In the genomic region with DNA sequence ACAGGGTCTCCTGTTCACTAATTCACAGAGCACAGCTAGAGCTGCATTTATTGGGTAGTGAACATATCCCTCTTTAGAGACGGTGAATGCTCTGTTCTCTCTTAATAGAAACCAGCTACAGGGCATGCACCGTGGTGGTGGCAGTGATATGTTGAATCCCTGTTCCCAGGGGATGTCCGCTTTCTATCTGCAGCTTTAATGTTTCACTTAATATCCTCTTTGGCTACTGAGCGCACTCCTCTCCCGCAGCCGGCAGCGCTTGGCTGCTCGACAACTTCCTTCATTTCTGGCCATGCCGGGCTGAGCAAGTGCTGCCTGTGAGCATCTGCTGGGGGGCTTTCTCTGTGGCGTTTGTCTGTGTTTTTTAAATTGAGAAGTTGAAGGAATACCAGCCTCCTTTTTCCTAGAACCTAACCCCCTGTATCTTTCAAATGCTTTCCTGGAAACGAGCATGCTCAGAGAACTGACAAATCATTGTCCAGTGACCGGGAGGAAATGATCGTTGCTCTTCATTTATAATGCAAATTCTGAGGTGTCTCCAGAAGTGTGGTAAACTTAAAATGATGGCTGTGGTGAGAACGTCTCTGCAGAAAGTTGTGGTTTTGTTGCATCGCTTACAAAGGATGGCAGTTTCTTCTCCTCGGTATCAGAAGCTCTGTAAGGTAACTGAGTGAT, we compare ENCODE assay signal across 8 cellular contexts.
A peak's percentile ranks its signal among the peaks of the same experiment; 100 is the strongest.
DNase-seq lines count a peak whose midpoint lies in the region; ATAC-seq and TF ChIP-seq lines count a peak whose summit lies in the region.

No MANE protein-coding gene starts in this region.

- peaks cover 15% of the 10 kb centered on the region for H3K4me1 Mint-ChIP-seq in activated naive CD4-positive, alpha-beta T cell treated with anti-CD3 and anti-CD28 coated beads for 36 hours (ENCODE audit: low read depth)

- CTCF ChIA-PET in AG04450 (lab: Charles Lee): interaction anchor here (0.7 to 4.1 kb wide), 8 partner anchors 16 to 1051 kb away, joined by 3 to 48 read pairs (median 18); no protein-coding TSS in a partner anchor
- CTCF ChIA-PET in activated naive CD4-positive, alpha-beta T cell treated with anti-CD3 and anti-CD28 coated beads for 36 hours (lab: Charles Lee): interaction anchor here (0.6 to 1.9 kb wide), 8 partner anchors 13 to 455 kb away, joined by 3 to 9 read pairs (median 4); no protein-coding TSS in a partner anchor

- peak; percentile 96 for ATAC-seq in GM18870 (IDR thresholded peaks at IDR 0.05; ENCODE audit: unreplicated experiment)
- ATAC-seq in HG03066 (IDR thresholded peaks at IDR 0.05; ENCODE audit: low read depth, unreplicated experiment): peak; percentile 95
- peak; percentile 85 for ATAC-seq in left ventricle myocardium superior

- peaks cover 0 to 33% (median 10%) of the 10 kb centered on the region in 4 donors for H3K4me1 ChIP-seq in sigmoid colon

- H3K4me3 ChIP-seq in AG04450 (ENCODE audit: low read depth, low read length): peak overlapping the region; percentile 48
- peak overlapping the region in 2 of 4 donors; percentile 12 to 15 for H3K4me3 ChIP-seq in sigmoid colon

- no peak for TF ChIP-seq EP300 in sigmoid colon (IDR thresholded peaks at IDR 0.05)

- H3K27me3 ChIP-seq in AG04450 (ENCODE audit: control insufficient read depth, insufficient read depth, low read length) (no peaks in the 10 kb centered on the region), sigmoid colon (no peaks in the 10 kb centered on the region)

- POLR2A ChIA-PET in AG04450 (lab: Yijun Ruan, JAX): no interaction called here

- H3K27ac ChIP-seq in AG04450 (ENCODE audit: low read depth, low read length) (no peak overlapping the region), sigmoid colon (no peak overlapping the region)

- no peak for TF ChIP-seq POLR2A in sigmoid colon (IDR thresholded peaks at IDR 0.05)

- no peaks in the 10 kb centered on the region for H3K27me3 Mint-ChIP-seq in activated naive CD4-positive, alpha-beta T cell treated with anti-CD3 and anti-CD28 coated beads for 36 hours (ENCODE audit: low read depth)

- H3K9me3 ChIP-seq in AG04450 (ENCODE audit: control insufficient read depth, insufficient read depth, low read length): no peaks in the 10 kb centered on the region
- H3K9me3 ChIP-seq in sigmoid colon: no peaks in the 10 kb centered on the region

- H3K36me3 ChIP-seq in sigmoid colon: no peaks in the 10 kb centered on the region

- peak overlapping the region; percentile 20 for H3K27ac Mint-ChIP-seq in activated naive CD4-positive, alpha-beta T cell treated with anti-CD3 and anti-CD28 coated beads for 36 hours

- H3K4me3 Mint-ChIP-seq in activated naive CD4-positive, alpha-beta T cell treated with anti-CD3 and anti-CD28 coated beads for 36 hours: peak overlapping the region; percentile 67

- TF ChIP-seq CTCF in AG04450 (IDR thresholded peaks at IDR 0.05; ENCODE audit: low read depth, low read length) (no peak), sigmoid colon (IDR thresholded peaks at IDR 0.05) (no peak)

- intact Hi-C loops in activated naive CD4-positive, alpha-beta T cell treated with anti-CD3 and anti-CD28 coated beads for 36 hours (cut with micrococcal nuclease): loop anchor here (1.0 to 10.0 kb wide), 11 partner anchors 14 to 1242 kb away; no protein-coding TSS in a partner anchor
- intact Hi-C loops in left ventricle myocardium superior (cut with micrococcal nuclease) (loop anchor here (10.0 kb wide), 1 partner anchor 1052 kb away; no protein-coding TSS in a partner anchor), sigmoid colon (cut with DNase I) (loop anchor here (5.0 kb wide), 1 partner anchor 1049 kb away; no protein-coding TSS in a partner anchor)

- WGBS in sigmoid colon, 2 donors: 9 to 11% methylated on average over 16 of the region's 16 CpGs

- no peaks in the 10 kb centered on the region for H3K9me3 Mint-ChIP-seq in activated naive CD4-positive, alpha-beta T cell treated with anti-CD3 and anti-CD28 coated beads for 36 hours

- DNase-seq in AG04450 (ENCODE audit: low read depth, low spot score) (no peak), NOMO-1 (lab: John Stamatoyannopoulos, UW; ENCODE audit: unreplicated experiment in 2 of 2) (peak; percentile 71 to 87), left ventricle myocardium superior (peak; percentile 63), sigmoid colon (peak; percentile 66), NCI-H226 (no peak)
- peak; percentile 57 for DNase-seq in activated naive CD4-positive, alpha-beta T cell treated with anti-CD3 and anti-CD28 coated beads for 36 hours

- H3K36me3 Mint-ChIP-seq in activated naive CD4-positive, alpha-beta T cell treated with anti-CD3 and anti-CD28 coated beads for 36 hours (ENCODE audit: low read depth): peaks cover 7% of the 10 kb centered on the region

Comparison
In these comparisons a context has a peak if more than half of its experiments do, and no peak if none do; other contexts are left out.
1. DNase-seq: peak in NOMO-1 (2 of 2), activated naive CD4-positive, alpha-beta T cell treated with anti-CD3 and anti-CD28 coated beads for 36 hours (single experiment), left ventricle myocardium superior (single experiment) and sigmoid colon (single experiment); none in AG04450 (single experiment) and NCI-H226 (single experiment).
2. Peak in every context shown above with its lines, with median percentiles within 50 percentile points of each other: ATAC-seq.